In genomic region chr6:105816875-105817274, GRCh38 we compare ENCODE assay signal across 20 cellular contexts.
DNase-seq lines count a peak whose midpoint lies in the region; ATAC-seq and TF ChIP-seq lines count a peak whose summit lies in the region.
"Had no signal": no experiment of that assay in that cellular context is flagged by ENCODE, and none has a peak within 500 bp of the region (broad histone marks: within the 10 kb centered on the region; RNA-seq: fewer than 3 reads in every experiment).

No MANE protein-coding gene starts in this region.

- no peak overlapping the region for H3K27ac ChIP-seq in SK-N-SH (ENCODE audit: low read depth in 2 of 2, low read length in 1 of 2)
- H3K27ac ChIP-seq in OCI-LY7 (ENCODE audit: low read depth, low read length, poor library complexity, severe bottlenecking) = no peak overlapping the region
- H3K27ac ChIP-seq: 22Rv1; BLaER1 treated with 17β-estradiol and CSF1 and Interleukin-3, amounts not matched to agents 10 nM and 100 nM had no signal

- no peak overlapping the region for H3K9ac ChIP-seq in SK-N-SH
- H3K9ac ChIP-seq: BLaER1 treated with 17β-estradiol and CSF1 and Interleukin-3, amounts not matched to agents 10 nM and 100 nM had no signal

- H3K27me3 Mint-ChIP-seq in dendritic cell treated with granulocyte-macrophage colony-stimulating factor and Interleukin-4, amounts not matched to agents 40 ng/mL and 50 ng/mL, for 4 days = no peaks in the 10 kb centered on the region
- H3K27me3 Mint-ChIP-seq: CD4-positive, alpha-beta T cell; CD8-positive, alpha-beta memory T cell had no signal

- H3K27me3 ChIP-seq in SK-N-SH (ENCODE audit: insufficient read depth) = no peaks in the 10 kb centered on the region
- H3K27me3 ChIP-seq: BLaER1 treated with 17β-estradiol and CSF1 and Interleukin-3, amounts not matched to agents 10 nM and 100 nM had no signal

- TF ChIP-seq CTCF in SK-N-SH (IDR thresholded peaks at IDR 0.05) (no peak), OCI-LY7 (conservative IDR thresholded peaks at IDR 0.05; ENCODE audit: low read length) (no peak)

- in situ Hi-C loops in G401 (cut with HindIII; ENCODE audit: low sequenced_read_pairs) = no loop called here

- no peaks in the 10 kb centered on the region for H3F3A ChIP-seq in SK-N-SH (replicated peaks; ENCODE audit: insufficient read depth)

- TF ChIP-seq RAD21 in SK-N-SH (IDR thresholded peaks at IDR 0.05; ENCODE audit: low read length) = no peak

- H4K20me1 ChIP-seq in SK-N-SH (ENCODE audit: insufficient read depth) (no peaks in the 10 kb centered on the region), OCI-LY7 (ENCODE audit: insufficient read depth, low read length) (no peaks in the 10 kb centered on the region)
- H4K20me1 ChIP-seq: BLaER1 treated with 17β-estradiol and CSF1 and Interleukin-3, amounts not matched to agents 10 nM and 100 nM had no signal

- H3K79me2 ChIP-seq in SK-N-SH (ENCODE audit: insufficient read depth) = no peaks in the 10 kb centered on the region
- no peaks in the 10 kb centered on the region for H3K79me2 ChIP-seq in OCI-LY7 (ENCODE audit: insufficient read depth, low read depth, low read length)

- H2AFZ ChIP-seq in SK-N-SH (ENCODE audit: low read depth) = 0 out of 2 replicates have a peak overlapping the region, but pooled peaks have one; percentile 58
- peak overlapping the region; percentile 74 for H2AFZ ChIP-seq in OCI-LY7 (ENCODE audit: low read length)

- POLR2A ChIA-PET in SK-N-SH (lab: Yijun Ruan, JAX) (no interaction called here), OCI-LY7 (lab: Charles Lee) (interaction anchor here (0.7 to 0.8 kb wide), 2 partner anchors 13 to 33 kb away, joined by 3 read pairs; no protein-coding TSS in a partner anchor)

- no peak overlapping the region for H3K4me3 Mint-ChIP-seq in dendritic cell treated with granulocyte-macrophage colony-stimulating factor and Interleukin-4, amounts not matched to agents 40 ng/mL and 50 ng/mL, for 4 days
- H3K4me3 Mint-ChIP-seq: CD14-positive monocyte; CD4-positive, alpha-beta T cell; CD8-positive, alpha-beta memory T cell; HFFc6 had no signal

- H3K36me3 ChIP-seq in SK-N-SH (replicated peaks in 1 of 2; ENCODE audit: control insufficient read depth in 1 of 2, insufficient read depth in 2 of 2, low read length in 1 of 2) = no peaks in the 10 kb centered on the region
- H3K36me3 ChIP-seq in OCI-LY7 (ENCODE audit: insufficient read depth, low read length) = no peaks in the 10 kb centered on the region
- H3K36me3 ChIP-seq: BE2C; BLaER1 treated with 17β-estradiol and CSF1 and Interleukin-3, amounts not matched to agents 10 nM and 100 nM; HAP-1 had no signal

- DNase-seq in SK-N-SH = no peak
- peak; percentile 44 for DNase-seq in G401 (ENCODE audit: low spot score)
- no peak for DNase-seq in OCI-LY7 (ENCODE audit: low spot score)
- no peak for DNase-seq in NCI-H526 (lab: John Stamatoyannopoulos, UW)
- no peak for DNase-seq in T-helper 9 cell
- DNase-seq: ACHN; AML-193; BE2C; CD4-positive, alpha-beta T cell; CD8-positive, alpha-beta memory T cell; DMS79; GOT3; HFFc6 had no signal

- WGBS in SK-N-SH (ENCODE audit: low lambda C conversion rate) = 64% methylated on average over 3 of the region's 3 CpGs

- H3K4me2 ChIP-seq in SK-N-SH (no peak overlapping the region), OCI-LY7 (ENCODE audit: low read length) (no peak overlapping the region)

- peaks cover 69% of the 10 kb centered on the region for H3K4me1 Mint-ChIP-seq in dendritic cell treated with granulocyte-macrophage colony-stimulating factor and Interleukin-4, amounts not matched to agents 40 ng/mL and 50 ng/mL, for 4 days (ENCODE audit: low read depth)

- no peaks in the 10 kb centered on the region for H3K4me1 ChIP-seq in SK-N-SH (ENCODE audit: control insufficient read depth in 1 of 2, insufficient read depth in 2 of 2, low read depth in 1 of 2, low read length in 1 of 2)
- H3K4me1 ChIP-seq in OCI-LY7 (ENCODE audit: insufficient read depth, low read length, poor library complexity, severe bottlenecking) = peaks cover 67% of the 10 kb centered on the region
- H3K4me1 ChIP-seq: BE2C, HAP-1 had no signal

- H3K9me3 Mint-ChIP-seq in dendritic cell treated with granulocyte-macrophage colony-stimulating factor and Interleukin-4, amounts not matched to agents 40 ng/mL and 50 ng/mL, for 4 days = peaks cover 9% of the 10 kb centered on the region

- CTCF ChIA-PET in SK-N-SH (lab: Yijun Ruan, JAX) = no interaction called here
- CTCF ChIA-PET in OCI-LY7 (lab: Charles Lee; ENCODE audit: unreplicated experiment) = no interaction called here

- BruUV-seq in OCI-LY7 (replicated peaks; lab: Mats Ljungman, UMichigan) = no TSS peak

- H3K36me3 Mint-ChIP-seq in dendritic cell treated with granulocyte-macrophage colony-stimulating factor and Interleukin-4, amounts not matched to agents 40 ng/mL and 50 ng/mL, for 4 days (ENCODE audit: low read depth) = no peaks in the 10 kb centered on the region
- H3K36me3 Mint-ChIP-seq: CD8-positive, alpha-beta memory T cell had no signal

- no peak for TF ChIP-seq EP300 in SK-N-SH (IDR thresholded peaks at IDR 0.05; ENCODE audit: borderline replicate concordance in 1 of 2, low read depth in 1 of 2, low read length in 1 of 2)

- H3K9me2 ChIP-seq in SK-N-SH (no peaks in the 10 kb centered on the region), OCI-LY7 (ENCODE audit: insufficient read depth, low read length) (no peaks in the 10 kb centered on the region)

- intact Hi-C loops in OCI-LY7 (cut with micrococcal nuclease; ENCODE audit: unreplicated experiment) = no loop called here
- intact Hi-C loops in dendritic cell treated with granulocyte-macrophage colony-stimulating factor and Interleukin-4, amounts not matched to agents 40 ng/mL and 50 ng/mL, for 4 days (cut with micrococcal nuclease) = no loop called here

- H3K4me3 ChIP-seq in SK-N-SH (ENCODE audit: low read depth in 2 of 2, low read length in 1 of 2) = no peak overlapping the region
- H3K4me3 ChIP-seq in OCI-LY7 (ENCODE audit: low read depth, low read length, poor library complexity, severe bottlenecking) = no peak overlapping the region
- H3K4me3 ChIP-seq: BLaER1 treated with 17β-estradiol and CSF1 and Interleukin-3, amounts not matched to agents 10 nM and 100 nM; HAP-1 had no signal

- H3K9me3 ChIP-seq in SK-N-SH = peaks cover 5% of the 10 kb centered on the region; the same call in 1 of the 2 replicates
- 0 out of 2 replicates have a peak, but pooled peaks cover under 1% of the 10 kb centered on the region for H3K9me3 ChIP-seq in OCI-LY7 (ENCODE audit: low read length)
- H3K9me3 ChIP-seq: BE2C, HAP-1 had no signal

- peak overlapping the region; percentile 83 for H3K27ac Mint-ChIP-seq in dendritic cell treated with granulocyte-macrophage colony-stimulating factor and Interleukin-4, amounts not matched to agents 40 ng/mL and 50 ng/mL, for 4 days
- H3K27ac Mint-ChIP-seq: CD4-positive, alpha-beta T cell; CD8-positive, alpha-beta memory T cell; HFFc6 had no signal

- ATAC-seq in SK-N-SH treated with all-trans-retinoic acid at 6 μM for 48 hours = no peak
- ATAC-seq in HG02973 (IDR thresholded peaks at IDR 0.05; ENCODE audit: unreplicated experiment) = no peak

TF ChIP-seq in SK-N-SH, 30 proteins besides CTCF, POLR2A, EP300 and RAD21:
- TF ChIP-seq POLR2AphosphoS5 (IDR thresholded peaks at IDR 0.05; ENCODE audit: low read depth, low read length) (no peak), ZBTB33 (IDR thresholded peaks at IDR 0.05; ENCODE audit: borderline replicate concordance, low read depth) (no peak), GATA2 (CRISPR knock-in tag; IDR thresholded peaks at IDR 0.05) (no peak), GABPA (IDR thresholded peaks at IDR 0.05; ENCODE audit: low read depth) (no peak), RXRA (IDR thresholded peaks at IDR 0.05; ENCODE audit: borderline replicate concordance, low read depth) (no peak)

TF ChIP-seq in SK-N-SH treated with all-trans-retinoic acid at 6 μM for 48 hours, 23 proteins besides CTCF, POLR2A, EP300 and RAD21:
- TF ChIP-seq BACH2 (CRISPR knock-in tag; IDR thresholded peaks at IDR 0.05; ENCODE audit: borderline replicate concordance) = no peak
- TF ChIP-seq ZC3H10 (CRISPR knock-in tag; IDR thresholded peaks at IDR 0.05) = no peak
- no peak for TF ChIP-seq ARNTL (CRISPR knock-in tag; IDR thresholded peaks at IDR 0.05; ENCODE audit: borderline replicate concordance, low read depth)
- TF ChIP-seq CSDC2 (CRISPR knock-in tag; IDR thresholded peaks at IDR 0.05) = no peak
- TF ChIP-seq TCF4 (CRISPR knock-in tag; IDR thresholded peaks at IDR 0.05; ENCODE audit: borderline replicate concordance) = no peak
- TF ChIP-seq PPARA (CRISPR knock-in tag; IDR thresholded peaks at IDR 0.05; ENCODE audit: borderline replicate concordance) = no peak
- no peak for TF ChIP-seq ZNF8 (CRISPR knock-in tag; IDR thresholded peaks at IDR 0.05)
- TF ChIP-seq CSRNP3 (CRISPR knock-in tag; IDR thresholded peaks at IDR 0.05) = no peak
- no peak for TF ChIP-seq ZFP30 (CRISPR knock-in tag; IDR thresholded peaks at IDR 0.05)
- TF ChIP-seq GLIS3 (CRISPR knock-in tag; IDR thresholded peaks at IDR 0.05) = no peak
- TF ChIP-seq ZFP3 (CRISPR knock-in tag; IDR thresholded peaks at IDR 0.05) = no peak
- TF ChIP-seq ZNF70 (CRISPR knock-in tag; IDR thresholded peaks at IDR 0.05) = no peak
- TF ChIP-seq ZNF565 (CRISPR knock-in tag; conservative IDR thresholded peaks at IDR 0.05; ENCODE audit: low read depth) = no peak
